In the genomic region with DNA sequence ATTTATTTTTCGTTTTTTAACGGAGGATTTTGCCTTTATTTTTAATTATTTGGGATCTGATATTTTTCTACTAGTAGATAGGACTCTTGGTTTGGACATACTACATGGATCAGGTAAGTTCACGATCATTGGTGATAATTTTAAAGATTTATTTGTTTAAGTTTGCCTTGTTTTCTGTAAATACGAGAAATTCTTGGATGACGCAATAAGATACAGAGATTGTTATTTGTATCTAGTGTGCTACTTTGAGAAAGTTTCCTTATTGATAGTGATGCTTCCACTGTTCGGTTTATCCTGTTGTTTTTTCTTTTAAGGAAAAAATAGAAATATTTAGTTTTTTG, we compare ENCODE assay signal across 8 cellular contexts. TPM values are rescaled to one million over a fixed set of nuclear protein-coding genes. Genes with fewer than 3 reads are reported as not detected.
DNase-seq lines count a peak whose midpoint lies in the region; ATAC-seq and TF ChIP-seq lines count a peak whose summit lies in the region.

No MANE protein-coding gene starts in this region.

- H3K79me2 ChIP-seq in OCI-LY3 (ENCODE audit: low read length) = peaks cover 99% of the 10 kb centered on the region

- POLR2A ChIA-PET in Caco-2 (lab: Charles Lee) = interaction anchor here (0.6 to 2.8 kb wide), 14 partner anchors 16 to 401 kb away, joined by 3 to 55 read pairs (median 5); no protein-coding TSS in a partner anchor

- H3K4me2 ChIP-seq in OCI-LY3 (ENCODE audit: low read length) = peak overlapping the region; percentile 87

- peak overlapping the region; percentile 51 for H3K4me3 ChIP-seq in Caco-2 (ENCODE audit: low read depth, low read length)
- H3K4me3 ChIP-seq in OCI-LY3 (ENCODE audit: low read length) = peak overlapping the region; percentile 89
- H3K4me3 ChIP-seq in endocrine pancreas (ENCODE audit: control insufficient read depth, insufficient read depth, low read length) = peak overlapping the region; percentile 100
- H3K4me3 ChIP-seq in neuron (ENCODE audit: low read length) = peak overlapping the region; percentile 81

- peaks cover 11% of the 10 kb centered on the region for H3K4me1 ChIP-seq in Caco-2
- peaks cover 23% of the 10 kb centered on the region for H3K4me1 ChIP-seq in OCI-LY3 (ENCODE audit: low read length)
- H3K4me1 ChIP-seq in endocrine pancreas (ENCODE audit: control insufficient read depth, insufficient read depth, low read length) = peaks cover 29% of the 10 kb centered on the region
- peaks cover 27% of the 10 kb centered on the region for H3K4me1 ChIP-seq in neuron (ENCODE audit: insufficient read depth, low read length)

- no peaks in the 10 kb centered on the region; the same call in none of the 2 replicates for H3K36me3 ChIP-seq in Caco-2 (ENCODE audit: control insufficient read depth, insufficient read depth, low read length)
- H3K36me3 ChIP-seq in OCI-LY3 (replicated peaks; ENCODE audit: low read depth, low read length) = peaks cover 66% of the 10 kb centered on the region
- peaks cover 6% of the 10 kb centered on the region for H3K36me3 ChIP-seq in endocrine pancreas (ENCODE audit: control insufficient read depth, insufficient read depth, low read length)
- H3K36me3 ChIP-seq in neuron (ENCODE audit: insufficient read depth, low read length) = peaks cover 39% of the 10 kb centered on the region

- CTCF ChIA-PET in Caco-2 (lab: Charles Lee) = interaction anchor here (0.7 to 1.5 kb wide), 7 partner anchors 17 to 104 kb away, joined by 3 to 8 read pairs (median 4); no protein-coding TSS in a partner anchor

- TF ChIP-seq CTCF in Caco-2 (IDR thresholded peaks at IDR 0.05; ENCODE audit: insufficient read depth in 1 of 2, low read depth in 1 of 2, low read length in 1 of 2, severe bottlenecking in 1 of 2, unreplicated experiment in 1 of 2) (no peak), OCI-LY3 (IDR thresholded peaks at IDR 0.05; ENCODE audit: low read depth, low read length) (no peak)

- no peaks in the 10 kb centered on the region for H3K27me3 Mint-ChIP-seq in Caco-2 (ENCODE audit: insufficient read depth, unreplicated experiment)

- intact Hi-C loops in Caco-2 (cut with micrococcal nuclease; ENCODE audit: unreplicated experiment) = loop anchor here (1.0 to 5.0 kb wide), 4 partner anchors 80 to 233 kb away; no protein-coding TSS in a partner anchor

- peak overlapping the region; percentile 86 for H3K4me3 Mint-ChIP-seq in Caco-2 (ENCODE audit: unreplicated experiment)

- no TSS peak for BruUV-seq in Caco-2 (replicated peaks; lab: Mats Ljungman, UMichigan)

- no peak for DNase-seq in Caco-2
- DNase-seq in SIG-M5 treated with dmso at 0.1 percent for 504 hours (lab: John Stamatoyannopoulos, UW; ENCODE audit: unreplicated experiment) = no peak
- DNase-seq in iPS-NIHi7 (ENCODE audit: extremely low spot score) = no peak
- DNase-seq in RKO (ENCODE audit: low spot score) = no peak

- peak overlapping the region; percentile 94 for H3K27ac ChIP-seq in OCI-LY3 (ENCODE audit: low read length)

- H3K9me3 Mint-ChIP-seq in Caco-2 (ENCODE audit: unreplicated experiment) = peaks cover 11% of the 10 kb centered on the region

- no peak for ATAC-seq in HG03342 (IDR thresholded peaks at IDR 0.05; ENCODE audit: unreplicated experiment)

- H3K27ac Mint-ChIP-seq in Caco-2 (ENCODE audit: unreplicated experiment) = peak overlapping the region; percentile 97

- H3K9ac ChIP-seq in OCI-LY3 (ENCODE audit: low read length) = peak overlapping the region; percentile 96
- peak overlapping the region; percentile 62 for H3K9ac ChIP-seq in endocrine pancreas (ENCODE audit: control insufficient read depth, insufficient read depth, low read length)

- no peak overlapping the region for H2AFZ ChIP-seq in OCI-LY3 (ENCODE audit: low read depth, low read length)
- no peak overlapping the region for H2AFZ ChIP-seq in neuron (ENCODE audit: low read depth, low read length)

- H3K9me3 ChIP-seq in Caco-2 (no peaks in the 10 kb centered on the region), OCI-LY3 (ENCODE audit: insufficient read depth, low read length) (no peaks in the 10 kb centered on the region), endocrine pancreas (ENCODE audit: control insufficient read depth, low read length) (no peaks in the 10 kb centered on the region), neuron (ENCODE audit: low read length) (no peaks in the 10 kb centered on the region)

- H3K27me3 ChIP-seq in Caco-2 (replicated peaks; ENCODE audit: control insufficient read depth, insufficient read depth, low read length) (no peaks in the 10 kb centered on the region), OCI-LY3 (ENCODE audit: low read depth, low read length) (no peaks in the 10 kb centered on the region), endocrine pancreas (ENCODE audit: control insufficient read depth, insufficient read depth, low read length) (no peaks in the 10 kb centered on the region), neuron (ENCODE audit: insufficient read depth, low read length) (no peaks in the 10 kb centered on the region)

- H4K20me1 ChIP-seq in OCI-LY3 (ENCODE audit: insufficient read depth, low read length) = peaks cover 36% of the 10 kb centered on the region; the same call in 1 of the 2 replicates

- H3K36me3 Mint-ChIP-seq in Caco-2 (ENCODE audit: insufficient read depth, unreplicated experiment) = peaks cover 86% of the 10 kb centered on the region

- H3K4me1 Mint-ChIP-seq in Caco-2 (ENCODE audit: low read depth, unreplicated experiment) = peaks cover 31% of the 10 kb centered on the region

RNA-seq across cellular contexts. Expression of a gene that starts 0.6 kb away (rescaled TPM):
- total RNA-seq in Caco-2 (2022) = 85.0 and 108 TPM in 2 replicates
